21 cellular contexts compared by ENCODE assay signal in the genomic region with DNA sequence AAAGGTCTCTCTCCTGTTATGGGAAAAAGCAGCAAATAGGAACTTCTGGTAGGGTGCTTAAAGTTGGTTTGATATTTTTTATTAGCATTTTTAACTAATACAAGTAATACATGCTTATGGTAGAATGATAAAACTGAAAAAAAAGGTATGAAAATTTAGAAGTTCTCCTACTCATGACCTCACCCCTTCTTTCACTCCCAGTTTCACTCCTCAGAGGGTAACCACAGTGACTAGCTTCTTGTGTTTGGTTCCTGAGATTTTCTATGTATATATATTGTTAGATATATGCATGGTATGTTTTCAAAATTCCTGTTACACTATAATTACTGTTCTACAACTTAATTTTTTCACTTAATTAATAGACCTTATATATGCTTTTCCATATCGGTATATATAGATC.
DNase-seq lines count a peak whose midpoint lies in the region; ATAC-seq and TF ChIP-seq lines count a peak whose summit lies in the region.
"Had no signal": no experiment of that assay in that cellular context is flagged by ENCODE, and none has a peak within 500 bp of the region (broad histone marks: within the 10 kb centered on the region; RNA-seq: fewer than 3 reads in every experiment).

No MANE protein-coding gene starts in this region.

- H3K9me3 Mint-ChIP-seq in CD8-positive, alpha-beta memory T cell: peaks cover 4 to 12% (median 7%) of the 10 kb centered on the region in 5 donors

- no peak overlapping the region for H3K27ac Mint-ChIP-seq in CD8-positive, alpha-beta memory T cell
- H3K27ac Mint-ChIP-seq: CD4-positive, alpha-beta memory T cell; IgD-negative memory B cell; T-helper 17 cell had no signal

- intact Hi-C loops in PC-9 (cut with micrococcal nuclease; ENCODE audit: unreplicated experiment): no loop called here

- DNase-seq in NCI-H1694 treated with DMSO at 0.1 percent for 48 hours (lab: John Stamatoyannopoulos, UW): no peak
- no peak for DNase-seq in PC-9
- DNase-seq in CD8-positive, alpha-beta memory T cell: no peak
- DNase-seq: CD4-positive, alpha-beta memory T cell; DND-41; Karpas-422; NCI-H1417; NCI-H187; NCI-H446; NCI-H526; PC-3; RPMI8226; SHP77; SW 1271; T-helper 17 cell had no signal

- no TSS peak for BruUV-seq in PC-9 (replicated peaks; lab: Mats Ljungman, UMichigan)

- no peak overlapping the region for H3K4me3 ChIP-seq in PC-9
- no peak overlapping the region for H3K4me3 ChIP-seq in CD8-positive, alpha-beta memory T cell (ENCODE audit: low read length)
- H3K4me3 ChIP-seq: BLaER1 treated with 17β-estradiol and CSF1 and Interleukin-3, amounts not matched to agents 10 nM and 100 nM had no signal

- H3K36me3 ChIP-seq in PC-9 (ENCODE audit: low read depth): no peaks in the 10 kb centered on the region
- H3K36me3 ChIP-seq in CD8-positive, alpha-beta memory T cell (ENCODE audit: insufficient read depth, low read length): no peaks in the 10 kb centered on the region

- TF ChIP-seq CTCF in PC-9 (conservative IDR thresholded peaks at IDR 0.05): no peak

- H3K36me3 Mint-ChIP-seq in CD8-positive, alpha-beta memory T cell: no peaks in the 10 kb centered on the region
- H3K36me3 Mint-ChIP-seq: CD4-positive, alpha-beta memory T cell; IgD-negative memory B cell had no signal

- H3K79me2 ChIP-seq in PC-9 (ENCODE audit: low read depth): no peaks in the 10 kb centered on the region

- POLR2A ChIA-PET in PC-9 (lab: Charles Lee; ENCODE audit: unreplicated experiment): no interaction called here
- POLR2A ChIA-PET in CD8-positive, alpha-beta memory T cell (lab: Charles Lee): no interaction called here

- no peak overlapping the region for H2AFZ ChIP-seq in PC-9

- H3K4me1 ChIP-seq in PC-9 (replicated peaks; ENCODE audit: insufficient read depth): peaks cover 30% of the 10 kb centered on the region
- H3K4me1 ChIP-seq in CD8-positive, alpha-beta memory T cell (ENCODE audit: insufficient read depth, low read length): no peaks in the 10 kb centered on the region

- no peak overlapping the region for H3K4me2 ChIP-seq in PC-9
- H3K4me2 ChIP-seq: BLaER1 treated with 17β-estradiol and CSF1 and Interleukin-3, amounts not matched to agents 10 nM and 100 nM had no signal

- ATAC-seq in GM18868 (IDR thresholded peaks at IDR 0.05; ENCODE audit: unreplicated experiment) (peak; percentile 86), GM19467 (IDR thresholded peaks at IDR 0.05; ENCODE audit: unreplicated experiment) (peak; percentile 61), HG03354 (IDR thresholded peaks at IDR 0.05; ENCODE audit: poor library complexity, severe bottlenecking, unreplicated experiment) (peak; percentile 84), GM21367 (IDR thresholded peaks at IDR 0.05; ENCODE audit: unreplicated experiment) (no peak)
- ATAC-seq: PC-3, T-helper 17 cell had no signal

- H3K4me1 Mint-ChIP-seq in CD8-positive, alpha-beta memory T cell: no peaks in the 10 kb centered on the region
- H3K4me1 Mint-ChIP-seq: CD4-positive, alpha-beta memory T cell; IgD-negative memory B cell; T-helper 17 cell had no signal

- H3K27me3 ChIP-seq in PC-9 (ENCODE audit: insufficient read depth, low read depth): no peaks in the 10 kb centered on the region
- no peaks in the 10 kb centered on the region for H3K27me3 ChIP-seq in CD8-positive, alpha-beta memory T cell (ENCODE audit: insufficient read depth, low read length, poor library complexity, severe bottlenecking)
- H3K27me3 ChIP-seq: BLaER1 treated with 17β-estradiol and CSF1 and Interleukin-3, amounts not matched to agents 10 nM and 100 nM had no signal

- H3K9me3 ChIP-seq in PC-9 (ENCODE audit: insufficient read depth, low read depth): peaks cover 7% of the 10 kb centered on the region; the same call in 1 of the 2 replicates
- no peaks in the 10 kb centered on the region for H3K9me3 ChIP-seq in CD8-positive, alpha-beta memory T cell (ENCODE audit: low read length)

- no peaks in the 10 kb centered on the region for H3K9me2 ChIP-seq in PC-9 (ENCODE audit: insufficient read depth)

- peaks cover 0 to 3% of the 10 kb centered on the region in 2 donors for H3K27me3 Mint-ChIP-seq in CD8-positive, alpha-beta memory T cell
- H3K27me3 Mint-ChIP-seq: CD4-positive, alpha-beta memory T cell; IgD-negative memory B cell; T-helper 17 cell had no signal

- CTCF ChIA-PET in PC-9 (lab: Charles Lee): no interaction called here
- CTCF ChIA-PET in CD8-positive, alpha-beta memory T cell (lab: Charles Lee): no interaction called here

- H3K4me3 Mint-ChIP-seq in CD8-positive, alpha-beta memory T cell: no peak overlapping the region
- H3K4me3 Mint-ChIP-seq: CD4-positive, alpha-beta memory T cell; IgD-negative memory B cell; T-helper 17 cell had no signal

- H4K20me1 ChIP-seq in PC-9 (ENCODE audit: insufficient read depth): no peaks in the 10 kb centered on the region
- H4K20me1 ChIP-seq: BLaER1 treated with 17β-estradiol and CSF1 and Interleukin-3, amounts not matched to agents 10 nM and 100 nM had no signal

- no peak overlapping the region for H3K27ac ChIP-seq in PC-9
- no peak overlapping the region for H3K27ac ChIP-seq in CD8-positive, alpha-beta memory T cell (ENCODE audit: low read depth, low read length)
- H3K27ac ChIP-seq: BLaER1 treated with 17β-estradiol and CSF1 and Interleukin-3, amounts not matched to agents 10 nM and 100 nM had no signal

- peaks cover 12% of the 10 kb centered on the region; the same call in 1 of the 2 replicates for H3F3A ChIP-seq in PC-9 (ENCODE audit: insufficient read depth, low read depth)
